21 cellular contexts compared by ENCODE assay signal in the genomic region with DNA sequence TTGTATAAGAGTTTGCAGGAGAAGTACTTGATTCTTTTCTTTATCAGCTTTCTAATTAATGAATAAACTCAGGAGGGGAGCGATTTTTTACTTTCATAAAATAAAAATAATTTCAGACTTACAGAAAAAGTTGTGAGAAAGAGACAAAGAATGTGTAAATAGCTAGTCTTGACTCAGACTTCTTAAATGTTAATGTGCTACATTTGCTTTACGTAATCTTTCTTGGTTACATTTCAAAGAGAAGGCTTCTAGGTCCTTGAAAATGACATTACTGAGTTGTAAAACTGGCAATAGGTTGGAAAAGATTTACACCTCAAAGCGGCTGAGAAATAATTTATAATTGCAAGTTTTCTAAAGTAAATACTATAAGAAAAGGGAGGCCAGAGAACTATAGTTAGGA.
"Had no signal": no experiment of that assay in that cellular context is flagged by ENCODE, and none has a peak within 500 bp of the region (broad histone marks: within the 10 kb centered on the region; RNA-seq: fewer than 3 reads in every experiment).

No MANE protein-coding gene starts in this region.

- H3K9me3 Mint-ChIP-seq: activated naive CD4-positive, alpha-beta T cell treated with anti-CD3 and anti-CD28 coated beads, Interleukin-2, amount 10 ng/mL, durations not matched to agents 7 days and 5 days; effector memory CD8-positive, alpha-beta T cell; nephron progenitor cell had no signal

- H3K9me3 ChIP-seq: gastrocnemius medialis, pancreas, upper lobe of right lung had no signal

- H3K4me1 ChIP-seq: gastrocnemius medialis, pancreas, upper lobe of right lung had no signal

- H3K27me3 Mint-ChIP-seq: effector memory CD8-positive, alpha-beta T cell had no signal

- DNase-seq: activated CD8-positive, alpha-beta memory T cell treated with anti-CD3 and anti-CD28 coated beads for 24 hours; activated naive CD4-positive, alpha-beta T cell treated with anti-CD3 and anti-CD28 coated beads, Interleukin-2, amount 10 ng/mL, durations not matched to agents 7 days and 5 days; activated T-cell treated with anti-CD3 and anti-CD28 coated beads, Interleukin-2, amount 50 U/mL, for 48 hours; aorta; brain microvascular endothelial cell; caudate nucleus; effector memory CD8-positive, alpha-beta T cell; gastrocnemius medialis; hippocampal formation; left cardiac atrium; midbrain; nephron progenitor cell; pancreas; right cardiac atrium; stimulated activated CD4-positive, alpha-beta T cell treated with anti-CD3 and anti-CD28 coated beads, Interleukin-12 subunit alpha, Interleukin-12 subunit beta, amount 100 ng/mL, for 4 hours; stimulated activated CD4-positive, alpha-beta T cell treated with anti-CD3 and anti-CD28 coated beads, Interleukin-4, amount 100 ng/mL, for 4 hours; stimulated activated naive CD8-positive, alpha-beta T cell treated with anti-CD3 and anti-CD28 coated beads, Interleukin-15, Interleukin-2, amounts not matched to agents 100 U/mL and 50 U/mL, for 24 hours; T-helper 1 cell; upper lobe of right lung had no signal

- H3K27ac Mint-ChIP-seq: activated naive CD4-positive, alpha-beta T cell treated with anti-CD3 and anti-CD28 coated beads, Interleukin-2, amount 10 ng/mL, durations not matched to agents 7 days and 5 days; nephron progenitor cell; WTC11 had no signal

- H3K4me3 Mint-ChIP-seq: activated naive CD4-positive, alpha-beta T cell treated with anti-CD3 and anti-CD28 coated beads, Interleukin-2, amount 10 ng/mL, durations not matched to agents 7 days and 5 days; nephron progenitor cell; WTC11 had no signal

- H3K27ac ChIP-seq: brain microvascular endothelial cell, gastrocnemius medialis, pancreas, upper lobe of right lung had no signal

- H3K4me3 ChIP-seq: gastrocnemius medialis, pancreas, upper lobe of right lung had no signal

- ATAC-seq: effector memory CD8-positive, alpha-beta T cell; esophagus mucosa; gastrocnemius medialis; left cardiac atrium; pancreas; right cardiac atrium; stimulated activated naive CD8-positive, alpha-beta T cell treated with anti-CD3 and anti-CD28 coated beads, Interleukin-15, Interleukin-2, amounts not matched to agents 100 U/mL and 50 U/mL, for 24 hours; upper lobe of right lung; WTC11 had no signal

- H3K36me3 Mint-ChIP-seq: activated naive CD4-positive, alpha-beta T cell treated with anti-CD3 and anti-CD28 coated beads, Interleukin-2, amount 10 ng/mL, durations not matched to agents 7 days and 5 days had no signal

- H3K27me3 ChIP-seq: brain microvascular endothelial cell, gastrocnemius medialis, pancreas, upper lobe of right lung had no signal

- H3K36me3 ChIP-seq: brain microvascular endothelial cell, gastrocnemius medialis, pancreas, upper lobe of right lung had no signal
